ENCODE assay signal across 14 cellular contexts in genomic region chr1:244436336-244437102, GRCh38. TPM values are rescaled to one million over a fixed set of nuclear protein-coding genes. Genes with fewer than 3 reads are reported as not detected.
DNase-seq lines count a peak whose midpoint lies in the region; ATAC-seq and TF ChIP-seq lines count a peak whose summit lies in the region.
"Had no signal": no experiment of that assay in that cellular context is flagged by ENCODE, and none has a peak within 500 bp of the region (broad histone marks: within the 10 kb centered on the region; RNA-seq: fewer than 3 reads in every experiment).

No MANE protein-coding gene starts in this region.

- H3K27ac Mint-ChIP-seq in stimulated activated naive B cell treated with anti-CD40 and anti-IgM and Interleukin-4, amounts not matched to agents 10 μg/mL and 1 μg/mL and 100 μg/mL, for 72 hours = no peak overlapping the region

- peaks cover 9 to 25% of the 10 kb centered on the region in 2 donors for H3K4me1 Mint-ChIP-seq in stimulated activated naive B cell treated with anti-CD40 and anti-IgM and Interleukin-4, amounts not matched to agents 10 μg/mL and 1 μg/mL and 100 μg/mL, for 72 hours

- no peak overlapping the region for H3K4me3 ChIP-seq in cardiac fibroblast (replicated peaks in 1 of 2; ENCODE audit: low read depth in 2 of 2, low read length in 2 of 2)
- H3K4me3 ChIP-seq: heart right ventricle, lower lobe of right lung, prostate gland had no signal

- no peak overlapping the region for H3K4me3 Mint-ChIP-seq in stimulated activated naive B cell treated with anti-CD40 and anti-IgM and Interleukin-4, amounts not matched to agents 10 μg/mL and 1 μg/mL and 100 μg/mL, for 72 hours

- H3K9me3 Mint-ChIP-seq in stimulated activated naive B cell treated with anti-CD40 and anti-IgM and Interleukin-4, amounts not matched to agents 10 μg/mL and 1 μg/mL and 100 μg/mL, for 72 hours = no peaks in the 10 kb centered on the region

- peaks cover 11 to 26% of the 10 kb centered on the region in 2 donors for H3K36me3 Mint-ChIP-seq in stimulated activated naive B cell treated with anti-CD40 and anti-IgM and Interleukin-4, amounts not matched to agents 10 μg/mL and 1 μg/mL and 100 μg/mL, for 72 hours

- peak; percentile 70 for DNase-seq in EH (ENCODE audit: low read depth)
- DNase-seq in M059J (ENCODE audit: low read depth) = peak; percentile 65
- peak; percentile 60 to 70 for DNase-seq in cardiac fibroblast (ENCODE audit: low read depth in 2 of 2)
- DNase-seq in myocyte (ENCODE audit: low read depth) = peak; percentile 28
- no peak for DNase-seq in NCI-H524 (lab: John Stamatoyannopoulos, UW)
- no peak for DNase-seq in activated CD4-positive, CD25-positive, alpha-beta regulatory T cell treated with anti-CD3 and anti-CD28 coated beads, Interleukin-2, amount 50 U/mL, for 72 hours
- no peak for DNase-seq in stimulated activated CD4-positive, alpha-beta T cell treated with anti-CD3 and anti-CD28 coated beads, Interleukin-15, amount 100 ng/mL, for 24 hours
- no peak for DNase-seq in stimulated activated naive B cell treated with anti-CD40 and anti-IgM and Interleukin-4, amounts not matched to agents 10 μg/mL and 1 μg/mL and 100 μg/mL, for 72 hours
- DNase-seq: heart right ventricle, lower lobe of right lung, NCI-H1105 treated with DMSO at 0.1 percent for 48 hours, NCI-H526 treated with DMSO at 0.1 percent for 48 hours, Right ventricle myocardium superior had no signal

- TF ChIP-seq CTCF in cardiac fibroblast (IDR thresholded peaks at IDR 0.05; ENCODE audit: low read depth, low read length) = no peak

- no peaks in the 10 kb centered on the region for H3K27me3 Mint-ChIP-seq in stimulated activated naive B cell treated with anti-CD40 and anti-IgM and Interleukin-4, amounts not matched to agents 10 μg/mL and 1 μg/mL and 100 μg/mL, for 72 hours

- no peak for ATAC-seq in stimulated activated naive B cell treated with anti-CD40 and anti-IgM and Interleukin-4, amounts not matched to agents 10 μg/mL and 1 μg/mL and 100 μg/mL, for 72 hours (replicated peaks)
- ATAC-seq: heart right ventricle, lower lobe of right lung had no signal

RNA-seq across cellular contexts. Expression of gene ADSS2, which starts 15.2 kb away (rescaled TPM):
- total RNA-seq in M059J (2014; rRNA removed; shearing (Covaris generic)) = 45.7 and 47.8 TPM in 2 replicates
- 16.6 and 22.7 TPM in 2 replicates for total RNA-seq in myocyte
- polyA plus RNA-seq in myocyte (2012) = 16.7 TPM

RNA-seq across cellular contexts. Expression of gene CATSPERE, which starts 24.6 kb away (rescaled TPM):
- total RNA-seq in M059J (2014; rRNA removed; shearing (Covaris generic)) = 0.20 and 0.25 TPM in 2 replicates
- total RNA-seq in myocyte = 0.47 and 0.72 TPM in 2 replicates
- 0.40 TPM for polyA plus RNA-seq in myocyte (2012)

Comparison
In these comparisons a context has a peak if more than half of its experiments do, and no peak if none do; other contexts are left out.
1. DNase-seq: peak in EH (single experiment), M059J (single experiment), cardiac fibroblast (2 of 2) and myocyte (single experiment); none in NCI-H524 (0 of 2), activated CD4-positive, CD25-positive, alpha-beta regulatory T cell treated with anti-CD3 and anti-CD28 coated beads, Interleukin-2, amount 50 U/mL, for 72 hours (single experiment), stimulated activated CD4-positive, alpha-beta T cell treated with anti-CD3 and anti-CD28 coated beads, Interleukin-15, amount 100 ng/mL, for 24 hours (single experiment) and stimulated activated naive B cell treated with anti-CD40 and anti-IgM and Interleukin-4, amounts not matched to agents 10 μg/mL and 1 μg/mL and 100 μg/mL, for 72 hours (single experiment).